ENCODE assay signal across 32 cellular contexts in genomic region chr11:60754887-60755286, GRCh38. TPM values are rescaled to one million over a fixed set of nuclear protein-coding genes. Genes with fewer than 3 reads are reported as not detected.
"Had no signal": no experiment of that assay in that cellular context is flagged by ENCODE, and none has a peak within 500 bp of the region (broad histone marks: within the 10 kb centered on the region; RNA-seq: fewer than 3 reads in every experiment).

No MANE protein-coding gene starts in this region.

- FAIRE-seq: colon, endometrium, kidney had no signal

- DNase-seq: cortex of kidney; effector CD8-positive, alpha-beta T cell; effector memory CD8-positive, alpha-beta T cell; endodermal cell; erythroblast; esophagus squamous epithelium; foreskin fibroblast; foreskin melanocyte; gastrocnemius medialis; glutamatergic neuron; head of caudate nucleus; heart right ventricle; hippocampal formation; islet precursor cell; kidney; kidney glomerular epithelial cell; left lung; left ventricle myocardium superior; lower lobe of right lung; mesenchymal stem cell; midbrain; naive thymus-derived CD4-positive, alpha-beta T cell had no signal

- H3K4me1 ChIP-seq: esophagus squamous epithelium, gastrocnemius medialis, left lung had no signal

- H3K36me3 ChIP-seq: esophagus squamous epithelium, gastrocnemius medialis, heart right ventricle, left lung, lower lobe of right lung had no signal

- ATAC-seq: effector memory CD8-positive, alpha-beta T cell; esophagus mucosa; gastrocnemius medialis; heart right ventricle; left lung; left ventricle myocardium superior; lower lobe of right lung; naive thymus-derived CD4-positive, alpha-beta T cell had no signal

- H3K9me3 ChIP-seq: esophagus squamous epithelium, gastrocnemius medialis, left lung, lower lobe of right lung had no signal

- H3K27ac ChIP-seq: epithelial cell of prostate, esophagus squamous epithelium, gastrocnemius medialis, heart right ventricle, left lung, lower lobe of right lung had no signal

- H3K4me3 ChIP-seq: esophagus squamous epithelium, gastrocnemius medialis, heart right ventricle, left lung, lower lobe of right lung had no signal

RNA-seq across cellular contexts. Expression of gene MS4A15, which starts 1.8 kb away (rescaled TPM):
- total RNA-seq: endodermal cell; esophagus mucosa; esophagus squamous epithelium; gastrocnemius medialis; glomerular endothelial cell; heart right ventricle; kidney; left ventricle myocardium superior; lower leg skin; lung microvascular endothelial cell; mononuclear cell; mucosa of gallbladder; naive thymus-derived CD4-positive, alpha-beta T cell had no signal
- polyA plus RNA-seq: heart right ventricle; naive thymus-derived CD4-positive, alpha-beta T cell had no signal

RNA-seq across cellular contexts. Expression of gene MS4A10, which starts 30.2 kb away (rescaled TPM):
- total RNA-seq: dermis microvascular lymphatic vessel endothelial cell; endodermal cell; esophagus mucosa; esophagus squamous epithelium; gastrocnemius medialis; glomerular endothelial cell; heart right ventricle; kidney; left lung; left ventricle myocardium superior; lower leg skin; lower lobe of right lung; lung microvascular endothelial cell; mononuclear cell; mucosa of gallbladder; naive thymus-derived CD4-positive, alpha-beta T cell had no signal
- polyA plus RNA-seq: heart right ventricle; naive thymus-derived CD4-positive, alpha-beta T cell had no signal

RNA-seq across cellular contexts. Expression of gene MS4A18, which starts 30.4 kb away (rescaled TPM):
- total RNA-seq: dermis microvascular lymphatic vessel endothelial cell; endodermal cell; esophagus mucosa; esophagus squamous epithelium; gastrocnemius medialis; glomerular endothelial cell; heart right ventricle; kidney; left lung; left ventricle myocardium superior; lower leg skin; lower lobe of right lung; lung microvascular endothelial cell; mononuclear cell; mucosa of gallbladder; naive thymus-derived CD4-positive, alpha-beta T cell had no signal
- polyA plus RNA-seq: heart right ventricle; naive thymus-derived CD4-positive, alpha-beta T cell had no signal

RNA-seq across cellular contexts. Expression of gene MS4A8, which starts 55.5 kb away (rescaled TPM):
- total RNA-seq: dermis microvascular lymphatic vessel endothelial cell; endodermal cell; esophagus mucosa; esophagus squamous epithelium; glomerular endothelial cell; heart right ventricle; kidney; left ventricle myocardium superior; lower leg skin; lung microvascular endothelial cell; mononuclear cell; naive thymus-derived CD4-positive, alpha-beta T cell had no signal
- polyA plus RNA-seq: heart right ventricle; naive thymus-derived CD4-positive, alpha-beta T cell had no signal
